8 cellular contexts compared by ENCODE assay signal in genomic region chr9:72280913-72281500, GRCh38.
DNase-seq lines count a peak whose midpoint lies in the region; ATAC-seq and TF ChIP-seq lines count a peak whose summit lies in the region.

No MANE protein-coding gene starts in this region.

- no peaks in the 10 kb centered on the region for H3K4me1 ChIP-seq in NT2/D1 (ENCODE audit: insufficient read depth, insufficient read length)

- peak; percentile 96 for TF ChIP-seq CTCF in epithelial cell of esophagus (IDR thresholded peaks at IDR 0.05; ENCODE audit: insufficient read depth, low read depth, low read length, missing control alignments)

- H3K4me3 ChIP-seq in NT2/D1 (ENCODE audit: insufficient read length, low read depth): no peak overlapping the region
- H3K4me3 ChIP-seq in epithelial cell of esophagus (ENCODE audit: low read length): no peak overlapping the region

- no peak overlapping the region for H3K9ac ChIP-seq in NT2/D1 (ENCODE audit: insufficient read length, low read depth)

- DNase-seq in COLO668 (lab: John Stamatoyannopoulos, UW; ENCODE audit: unreplicated experiment) (peak; percentile 68), NT2/D1 (ENCODE audit: low read depth, low spot score) (peak; percentile 73), epithelial cell of esophagus (ENCODE audit: low read depth) (peak; percentile 78), myocyte (ENCODE audit: low read depth) (peak; percentile 66)
- peak; percentile 26 for DNase-seq in activated CD8-positive, alpha-beta memory T cell treated with anti-CD3 and anti-CD28 coated beads, Interleukin-2, amount 50 U/mL, for 1 hour (ENCODE audit: extremely low read depth)
- peak; percentile 44 for DNase-seq in stimulated activated CD8-positive, alpha-beta memory T cell treated with anti-CD3 and anti-CD28 coated beads, Interleukin-7, amount 100 ng/mL, for 24 hours (ENCODE audit: low read depth)

- H3K27me3 ChIP-seq in NT2/D1 (ENCODE audit: insufficient read depth, insufficient read length): no peaks in the 10 kb centered on the region

- ATAC-seq in GM19372 (IDR thresholded peaks at IDR 0.05; ENCODE audit: low read depth, unreplicated experiment) (peak; percentile 95), HG03460 (IDR thresholded peaks at IDR 0.05; ENCODE audit: unreplicated experiment) (peak; percentile 91)

- peaks cover 4% of the 10 kb centered on the region; the same call in 1 of the 2 replicates for H3K9me3 ChIP-seq in NT2/D1 (ENCODE audit: insufficient read depth, low read length)

- no peaks in the 10 kb centered on the region for H3K36me3 ChIP-seq in NT2/D1 (ENCODE audit: insufficient read depth, insufficient read length, low read length)

Comparison
In these comparisons a context has a peak if more than half of its experiments do, and no peak if none do; other contexts are left out.
1. DNase-seq: peak in every context shown above with its lines; median percentile 78 in epithelial cell of esophagus; 73 in NT2/D1; 68 in COLO668; 66 in myocyte; 44 in stimulated activated CD8-positive, alpha-beta memory T cell treated with anti-CD3 and anti-CD28 coated beads, Interleukin-7, amount 100 ng/mL, for 24 hours; 26 in activated CD8-positive, alpha-beta memory T cell treated with anti-CD3 and anti-CD28 coated beads, Interleukin-2, amount 50 U/mL, for 1 hour.